In genomic region chr2:230947908-230948365, GRCh38 we compare ENCODE assay signal across 12 cellular contexts. TPM values are rescaled to one million over a fixed set of nuclear protein-coding genes. Genes with fewer than 3 reads are reported as not detected.
A peak's percentile ranks its signal among the peaks of the same experiment; 100 is the strongest.
DNase-seq lines count a peak whose midpoint lies in the region; ATAC-seq and TF ChIP-seq lines count a peak whose summit lies in the region.
"Had no signal": no experiment of that assay in that cellular context is flagged by ENCODE, and none has a peak within 500 bp of the region (broad histone marks: within the 10 kb centered on the region; RNA-seq: fewer than 3 reads in every experiment).

No MANE protein-coding gene starts in this region.

- H3K4me1 Mint-ChIP-seq in stimulated activated naive CD8-positive, alpha-beta T cell treated with anti-CD3 and anti-CD28 coated beads, Interleukin-15, amount 100 ng/mL, for 72 hours = peaks cover 83% of the 10 kb centered on the region
- no peaks in the 10 kb centered on the region for H3K4me1 Mint-ChIP-seq in progenitor cell of endocrine pancreas (ENCODE audit: low read depth)

- H3K36me3 Mint-ChIP-seq in progenitor cell of endocrine pancreas (ENCODE audit: insufficient read depth) = no peaks in the 10 kb centered on the region

- ATAC-seq in stimulated activated naive CD8-positive, alpha-beta T cell treated with anti-CD3 and anti-CD28 coated beads, Interleukin-15, amount 100 ng/mL, for 72 hours = no peak
- no peak for ATAC-seq in stimulated activated naive CD8-positive, alpha-beta T cell treated with anti-CD3 and anti-CD28 coated beads, Interleukin-15, Interleukin-2, amounts not matched to agents 100 U/mL and 50 U/mL, for 24 hours
- ATAC-seq in HG02610 (IDR thresholded peaks at IDR 0.05; ENCODE audit: unreplicated experiment) = peak; percentile 53
- ATAC-seq: Panc1 had no signal

- H3K27me3 Mint-ChIP-seq in stimulated activated naive CD8-positive, alpha-beta T cell treated with anti-CD3 and anti-CD28 coated beads, Interleukin-15, amount 100 ng/mL, for 72 hours = no peaks in the 10 kb centered on the region
- peaks cover 8% of the 10 kb centered on the region for H3K27me3 Mint-ChIP-seq in progenitor cell of endocrine pancreas

- no peak for TF ChIP-seq POLR2A in NB4 (IDR thresholded peaks at IDR 0.05; ENCODE audit: extremely low read depth, insufficient read length)

- no peaks in the 10 kb centered on the region for H3K9me3 Mint-ChIP-seq in stimulated activated naive CD8-positive, alpha-beta T cell treated with anti-CD3 and anti-CD28 coated beads, Interleukin-15, amount 100 ng/mL, for 72 hours
- H3K9me3 Mint-ChIP-seq in progenitor cell of endocrine pancreas (ENCODE audit: low read depth) = no peaks in the 10 kb centered on the region

- TF ChIP-seq CTCF in NB4 (IDR thresholded peaks at IDR 0.05; ENCODE audit: low read depth, low read length) (no peak), progenitor cell of endocrine pancreas (IDR thresholded peaks at IDR 0.05; ENCODE audit: unreplicated experiment) (no peak)

- no peak overlapping the region for H3K27ac Mint-ChIP-seq in stimulated activated naive CD8-positive, alpha-beta T cell treated with anti-CD3 and anti-CD28 coated beads, Interleukin-15, amount 100 ng/mL, for 72 hours
- H3K27ac Mint-ChIP-seq in progenitor cell of endocrine pancreas = no peak overlapping the region

- no peak overlapping the region for H3K4me3 ChIP-seq in NB4 (ENCODE audit: low read depth, low read length)

- no peak for DNase-seq in stimulated activated naive CD8-positive, alpha-beta T cell treated with anti-CD3 and anti-CD28 coated beads, Interleukin-15, amount 100 ng/mL, for 72 hours
- DNase-seq in stimulated activated naive CD8-positive, alpha-beta T cell treated with anti-CD3 and anti-CD28 coated beads, Interleukin-15, Interleukin-2, amounts not matched to agents 100 U/mL and 50 U/mL, for 24 hours = no peak
- DNase-seq in NB4 (ENCODE audit: low read depth) = peak; percentile 78
- no peak for DNase-seq in mucosa of gallbladder (ENCODE audit: low spot score)
- no peak for DNase-seq in DMS153 treated with DMSO at 0.1 percent for 48 hours (lab: John Stamatoyannopoulos, UW; ENCODE audit: unreplicated experiment)
- DNase-seq in progenitor cell of endocrine pancreas (ENCODE audit: low spot score, unreplicated experiment) = no peak
- no peak for DNase-seq in GM19238 (ENCODE audit: insufficient read length, low spot score)
- DNase-seq: activated CD4-positive, CD25-positive, alpha-beta regulatory T cell; NCI-H2029 treated with DMSO at 0.1 percent for 48 hours had no signal

- H3K4me3 Mint-ChIP-seq in stimulated activated naive CD8-positive, alpha-beta T cell treated with anti-CD3 and anti-CD28 coated beads, Interleukin-15, amount 100 ng/mL, for 72 hours = peak overlapping the region; percentile 66 to 69
- H3K4me3 Mint-ChIP-seq in progenitor cell of endocrine pancreas (ENCODE audit: low read depth) = no peak overlapping the region

RNA-seq across cellular contexts. Expression of gene GPR55, which starts 22.9 kb away (rescaled TPM):
- total RNA-seq in mucosa of gallbladder = 0.37 TPM
- not detected in 2 replicates for total RNA-seq in progenitor cell of endocrine pancreas

RNA-seq across cellular contexts. Expression of gene SPATA3, which starts 48.0 kb away (rescaled TPM):
- not detected for total RNA-seq in mucosa of gallbladder
- total RNA-seq in progenitor cell of endocrine pancreas = not detected in 2 replicates
- total RNA-seq: omental fat pad had no signal
